Comparison of ENCODE assay signal across 12 cellular contexts in genomic region chr14:47676301-47676617, GRCh38. TPM values are rescaled to one million over a fixed set of nuclear protein-coding genes. Genes with fewer than 3 reads are reported as not detected.
DNase-seq lines count a peak whose midpoint lies in the region; ATAC-seq and TF ChIP-seq lines count a peak whose summit lies in the region.
"Had no signal": no experiment of that assay in that cellular context is flagged by ENCODE, and none has a peak within 500 bp of the region (broad histone marks: within the 10 kb centered on the region; RNA-seq: fewer than 3 reads in every experiment).

No MANE protein-coding gene starts in this region.

- H3K36me3 Mint-ChIP-seq in CD14-positive monocyte (no peaks in the 10 kb centered on the region), neural crest cell (ENCODE audit: low read depth) (no peaks in the 10 kb centered on the region)
- H3K36me3 Mint-ChIP-seq: IgD-negative memory B cell, natural killer cell had no signal

- H3K4me3 Mint-ChIP-seq in CD14-positive monocyte (peak overlapping the region; percentile 52 to 77), neural crest cell (peak overlapping the region; percentile 99)
- H3K4me3 Mint-ChIP-seq: natural killer cell had no signal

- peaks cover 31% of the 10 kb centered on the region for H3K27me3 ChIP-seq in HL-60 (ENCODE audit: insufficient read depth, poor library complexity, severe bottlenecking)

- DNase-seq in CD14-positive monocyte (ENCODE audit: low spot score), result no peak
- DNase-seq in HL-60 (ENCODE audit: low read depth in 1 of 2, low spot score in 1 of 2), result no peak
- DNase-seq in coronary artery (ENCODE audit: low spot score), result no peak
- no peak for DNase-seq in neural crest cell (ENCODE audit: low read depth, low spot score)
- DNase-seq in left colon, result no peak
- DNase-seq: natural killer cell, NCI-H2029, PC-9 had no signal

- no peak overlapping the region for H3K27ac ChIP-seq in HL-60 (replicated peaks)
- H3K27ac ChIP-seq in coronary artery, result no peak overlapping the region
- H3K27ac ChIP-seq: PC-9 had no signal

- TF ChIP-seq CTCF in CD14-positive monocyte (IDR thresholded peaks at IDR 0.05), result no peak
- TF ChIP-seq CTCF in HL-60 (IDR thresholded peaks at IDR 0.05; ENCODE audit: insufficient read depth, low read length), result no peak
- TF ChIP-seq CTCF in coronary artery (IDR thresholded peaks at IDR 0.05), result no peak
- no peak for TF ChIP-seq CTCF in neural crest cell (conservative IDR thresholded peaks at IDR 0.05)

- H3K27ac Mint-ChIP-seq in CD14-positive monocyte, result peak overlapping the region in 1 of 7 donors; percentile 43
- H3K27ac Mint-ChIP-seq in neural crest cell (ENCODE audit: unreplicated experiment), result peak overlapping the region; percentile 91
- H3K27ac Mint-ChIP-seq: IgD-negative memory B cell, natural killer cell had no signal

- peaks cover 20% of the 10 kb centered on the region for H3K4me1 Mint-ChIP-seq in CD14-positive monocyte
- peaks cover 35% of the 10 kb centered on the region for H3K4me1 Mint-ChIP-seq in neural crest cell
- H3K4me1 Mint-ChIP-seq: IgD-negative memory B cell, natural killer cell had no signal

- H3K9me3 Mint-ChIP-seq in CD14-positive monocyte (peaks cover 0 to 12% (median 2%) of the 10 kb centered on the region in 7 donors), neural crest cell (no peaks in the 10 kb centered on the region)

- intact Hi-C loops in CD14-positive monocyte (cut with micrococcal nuclease) (no loop called here), left colon (cut with DNase I, micrococcal nuclease) (no loop called here)

- peaks cover 59 to 68% (median 60%) of the 10 kb centered on the region in 3 donors for H3K27me3 Mint-ChIP-seq in CD14-positive monocyte (ENCODE audit: low read depth in 3 of 3)
- peaks cover 22% of the 10 kb centered on the region for H3K27me3 Mint-ChIP-seq in neural crest cell (ENCODE audit: low read depth)

- ATAC-seq in left colon (no peak), GM21723 (IDR thresholded peaks at IDR 0.05; ENCODE audit: unreplicated experiment) (no peak), HG02642 (IDR thresholded peaks at IDR 0.05; ENCODE audit: poor library complexity, unreplicated experiment) (no peak)
- ATAC-seq: esophagus mucosa, natural killer cell had no signal

- peak overlapping the region; percentile 55 for H3K4me3 ChIP-seq in HL-60 (replicated peaks; ENCODE audit: insufficient read depth, low read length)
- peak overlapping the region; percentile 67 for H3K4me3 ChIP-seq in coronary artery
- H3K4me3 ChIP-seq: PC-9 had no signal

RNA-seq across cellular contexts. Expression of gene MDGA2, which starts 0.9 kb away (rescaled TPM):
- not detected for polyA plus RNA-seq in CD14-positive monocyte
- total RNA-seq in neural crest cell (8.7 and 10.5 TPM in 2 replicates), left colon (not detected)
- total RNA-seq: esophagus mucosa, natural killer cell, PC-9 had no signal
- polyA plus RNA-seq: IgD-negative memory B cell had no signal
